Comparison of ENCODE assay signal across 20 cellular contexts in the genomic region with DNA sequence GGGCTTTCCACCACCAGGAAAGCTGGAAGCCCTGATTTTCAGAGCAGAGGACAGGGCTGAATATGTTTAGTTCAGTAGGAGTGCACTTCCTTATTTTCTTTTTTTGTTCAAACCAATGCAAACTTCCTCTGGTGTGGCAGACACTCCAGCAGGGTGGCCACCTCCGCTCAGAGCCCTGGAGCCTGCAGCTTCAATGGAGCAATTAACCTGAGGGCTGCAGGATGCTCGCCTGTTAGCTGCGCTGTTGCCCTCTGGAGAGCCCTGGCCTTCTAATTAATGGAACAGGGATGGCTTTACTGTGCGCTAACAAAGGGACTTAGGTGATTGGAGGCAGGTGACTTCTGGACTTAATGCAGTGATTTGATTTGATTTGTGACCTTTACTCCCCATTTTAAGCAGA.
DNase-seq lines count a peak whose midpoint lies in the region; ATAC-seq, FAIRE-seq and TF ChIP-seq lines count a peak whose summit lies in the region.
"Had no signal": no experiment of that assay in that cellular context is flagged by ENCODE, and none has a peak within 500 bp of the region (broad histone marks: within the 10 kb centered on the region; RNA-seq: fewer than 3 reads in every experiment).

No MANE protein-coding gene starts in this region.

- in situ Hi-C loops in K562 (cut with MboI) = no loop called here

- H3K4me2 ChIP-seq in K562 (ENCODE audit: insufficient read depth, low read length) (no peak overlapping the region), neural cell (ENCODE audit: low read length) (no peak overlapping the region)

- H3K9me3 ChIP-seq in K562 (replicated peaks; ENCODE audit: control insufficient read depth, insufficient read depth, low read depth, low read length) (no peaks in the 10 kb centered on the region), neural cell (ENCODE audit: low read length) (no peaks in the 10 kb centered on the region)
- H3K9me3 ChIP-seq: stomach had no signal

- H3K36me3 Mint-ChIP-seq in activated naive CD4-positive, alpha-beta T cell treated with anti-CD3 and anti-CD28 coated beads, Interleukin-2, amount 10 ng/mL, durations not matched to agents 7 days and 5 days = no peaks in the 10 kb centered on the region
- H3K36me3 Mint-ChIP-seq: activated CD4-positive, alpha-beta memory T cell treated with anti-CD3 and anti-CD28 coated beads for 36 hours; immature natural killer cell had no signal

- DNase-seq in DMS153 treated with DMSO at 0.1 percent for 48 hours (lab: John Stamatoyannopoulos, UW; ENCODE audit: unreplicated experiment) = peak; percentile 66
- DNase-seq in NCI-H510A (lab: John Stamatoyannopoulos, UW) = peak; percentile 23
- no peak for DNase-seq in K562 (ENCODE audit: extremely low read depth in 1 of 4, low spot score in 3 of 4)
- DNase-seq in A172 (ENCODE audit: low spot score) = no peak
- DNase-seq in HT-29 (ENCODE audit: low spot score) = no peak
- no peak for DNase-seq in activated naive CD4-positive, alpha-beta T cell treated with anti-CD3 and anti-CD28 coated beads, Interleukin-2, amount 10 ng/mL, durations not matched to agents 7 days and 5 days
- no peak for DNase-seq in H54 (ENCODE audit: insufficient read length, low spot score)
- DNase-seq: activated CD4-positive, alpha-beta memory T cell treated with anti-CD3 and anti-CD28 coated beads for 36 hours; EL; HCEC 1CT; immature natural killer cell; Kasumi-1; mesenchymal stem cell; NCI-H1694 treated with DMSO at 0.1 percent for 48 hours; spleen; stomach had no signal

- H3K4me1 Mint-ChIP-seq in activated naive CD4-positive, alpha-beta T cell treated with anti-CD3 and anti-CD28 coated beads, Interleukin-2, amount 10 ng/mL, durations not matched to agents 7 days and 5 days = no peaks in the 10 kb centered on the region
- H3K4me1 Mint-ChIP-seq: immature natural killer cell had no signal

- no peak for TF ChIP-seq POLR2A in K562 (conservative IDR thresholded peaks at IDR 0.05)
- no peak for TF ChIP-seq POLR2A in H54 (IDR thresholded peaks at IDR 0.05; ENCODE audit: low read depth, low read length)

- intact Hi-C loops in K562 (cut with micrococcal nuclease) = no loop called here

- TF ChIP-seq RAD21 in K562 (CRISPR knock-in tag; conservative IDR thresholded peaks at IDR 0.05 in 1 of 2, IDR thresholded peaks at IDR 0.05 in 1 of 2) = no peak
- TF ChIP-seq RAD21 in neural cell (conservative IDR thresholded peaks at IDR 0.05) = peak; percentile 34

- H3K79me2 ChIP-seq in K562 (ENCODE audit: control insufficient read depth, insufficient read depth, low read length) (no peaks in the 10 kb centered on the region), neural cell (replicated peaks; ENCODE audit: insufficient read depth, low read length) (no peaks in the 10 kb centered on the region)

- no peaks in the 10 kb centered on the region for H3K27me3 Mint-ChIP-seq in activated naive CD4-positive, alpha-beta T cell treated with anti-CD3 and anti-CD28 coated beads, Interleukin-2, amount 10 ng/mL, durations not matched to agents 7 days and 5 days

- TF ChIP-seq CTCF in K562 (IDR thresholded peaks at IDR 0.05 in 2 of 3, conservative IDR thresholded peaks at IDR 0.05 in 1 of 3; ENCODE audit: insufficient read depth in 2 of 3, low read depth in 1 of 3, low read length in 3 of 3) = no peak
- TF ChIP-seq CTCF in neural cell (IDR thresholded peaks at IDR 0.05; ENCODE audit: poor library complexity, severe bottlenecking) = peak; percentile 36

- POLR2A ChIA-PET in K562 (lab: Yijun Ruan, JAX) = interaction anchor here (1.0 kb wide), 1 partner anchor 12 kb away, joined by 3 read pairs; no protein-coding TSS in a partner anchor

- no peaks in the 10 kb centered on the region for H3F3A ChIP-seq in neural cell (ENCODE audit: insufficient read depth, low read length, poor library complexity, severe bottlenecking)

- H3K27ac ChIP-seq in K562 (ENCODE audit: extremely low read depth, low read depth, low read length) (no peak overlapping the region), neural cell (ENCODE audit: low read length) (no peak overlapping the region)
- H3K27ac ChIP-seq: RWPE1, spleen, stomach had no signal

- H3K9me2 ChIP-seq in neural cell (ENCODE audit: insufficient read depth, low read length) = no peaks in the 10 kb centered on the region

- no TSS peak for BruUV-seq in K562 (replicated peaks; lab: Mats Ljungman, UMichigan)

- H3K9ac ChIP-seq in K562 (ENCODE audit: insufficient read depth in 1 of 2, low read depth in 2 of 2, low read length in 2 of 2) (no peak overlapping the region), neural cell (ENCODE audit: low read length) (no peak overlapping the region)

- FAIRE-seq in K562 (lab: Jason Lieb, UNC) (no peak), H54 (lab: Jason Lieb, UNC) (no peak)
- FAIRE-seq: endothelial cell of umbilical vein, frontal cortex had no signal

- no peak overlapping the region for H3K4me3 Mint-ChIP-seq in activated naive CD4-positive, alpha-beta T cell treated with anti-CD3 and anti-CD28 coated beads, Interleukin-2, amount 10 ng/mL, durations not matched to agents 7 days and 5 days
- H3K4me3 Mint-ChIP-seq: activated CD4-positive, alpha-beta memory T cell treated with anti-CD3 and anti-CD28 coated beads for 36 hours; immature natural killer cell had no signal

- H3K4me3 ChIP-seq in K562 (no peak overlapping the region), neural cell (ENCODE audit: low read length) (no peak overlapping the region)
- H3K4me3 ChIP-seq: spleen, stomach had no signal

- H2AFZ ChIP-seq in K562 (ENCODE audit: low read depth, low read length) (no peak overlapping the region), neural cell (ENCODE audit: low read depth, low read length) (no peak overlapping the region)

- CTCF ChIA-PET in K562 (lab: Yijun Ruan, JAX; ENCODE audit: low intra/inter-chr PET ratio) = no interaction called here
- CTCF ChIA-PET in activated naive CD4-positive, alpha-beta T cell treated with anti-CD3 and anti-CD28 coated beads, Interleukin-2, amount 10 ng/mL, durations not matched to agents 7 days and 5 days (lab: Charles Lee) = no interaction called here

- no peak for ATAC-seq in K562

- no peaks in the 10 kb centered on the region for H4K20me1 ChIP-seq in K562 (replicated peaks; ENCODE audit: control insufficient read depth, insufficient read depth, low read length)
- no peaks in the 10 kb centered on the region for H4K20me1 ChIP-seq in neural cell (ENCODE audit: insufficient read depth)

- no peaks in the 10 kb centered on the region for H3K9me1 ChIP-seq in K562 (ENCODE audit: control insufficient read depth, insufficient read depth, low read length)

- no peak for TF ChIP-seq EP300 in K562 (IDR thresholded peaks at IDR 0.05; ENCODE audit: low read length)
- TF ChIP-seq EP300 in neural cell (conservative IDR thresholded peaks at IDR 0.05; ENCODE audit: poor library complexity, severe bottlenecking) = no peak

- peaks cover 2 to 12% of the 10 kb centered on the region in 2 experiments; a peak in 3 of 5 replicates for H3K27me3 ChIP-seq in K562 (ENCODE audit: control insufficient read depth in 2 of 2, insufficient read depth in 2 of 2, low read length in 2 of 2)
- H3K27me3 ChIP-seq in neural cell (ENCODE audit: insufficient read depth, low read depth, low read length) = no peaks in the 10 kb centered on the region

- H3K36me3 ChIP-seq in K562 (ENCODE audit: control insufficient read depth, insufficient read depth, low read length) = no peaks in the 10 kb centered on the region
- H3K36me3 ChIP-seq in neural cell (ENCODE audit: insufficient read depth, low read length) = no peaks in the 10 kb centered on the region
- H3K36me3 ChIP-seq: spleen, stomach had no signal

- H3K9me3 Mint-ChIP-seq in activated naive CD4-positive, alpha-beta T cell treated with anti-CD3 and anti-CD28 coated beads, Interleukin-2, amount 10 ng/mL, durations not matched to agents 7 days and 5 days = peaks cover 2% of the 10 kb centered on the region
- H3K9me3 Mint-ChIP-seq: activated CD4-positive, alpha-beta memory T cell treated with anti-CD3 and anti-CD28 coated beads for 36 hours had no signal

- H3K27ac Mint-ChIP-seq in activated naive CD4-positive, alpha-beta T cell treated with anti-CD3 and anti-CD28 coated beads, Interleukin-2, amount 10 ng/mL, durations not matched to agents 7 days and 5 days = no peak overlapping the region
- H3K27ac Mint-ChIP-seq: activated CD4-positive, alpha-beta memory T cell treated with anti-CD3 and anti-CD28 coated beads for 36 hours; immature natural killer cell had no signal

- 9% methylated on average over 4 of the region's 4 CpGs for whole genome bisulfite sequencing in K562 (ENCODE audit: insufficient coverage, low coverage, missing lambda C conversion rate)

- H3K4me1 ChIP-seq in K562 (replicated peaks in 1 of 2; ENCODE audit: control insufficient read depth in 2 of 2, insufficient read depth in 2 of 2, low read length in 2 of 2) = no peaks in the 10 kb centered on the region
- H3K4me1 ChIP-seq: spleen, stomach had no signal

TF ChIP-seq in K562, 482 proteins besides CTCF, POLR2A, EP300 and RAD21 (continues in another document):
- TF ChIP-seq XRCC4 (IDR thresholded peaks at IDR 0.05; ENCODE audit: extremely low read depth, insufficient read depth, insufficient read length) (no peak), NCOA6 (IDR thresholded peaks at IDR 0.05) (no peak), SPI1 (IDR thresholded peaks at IDR 0.05; ENCODE audit: borderline replicate concordance, low read depth, low read length) (peak; percentile 28; the same call in 1 of the 2 replicates)

TF ChIP-seq in neural cell, 6 proteins besides CTCF, POLR2A, EP300 and RAD21 (continues in another document):
- TF ChIP-seq, protein P1, sequence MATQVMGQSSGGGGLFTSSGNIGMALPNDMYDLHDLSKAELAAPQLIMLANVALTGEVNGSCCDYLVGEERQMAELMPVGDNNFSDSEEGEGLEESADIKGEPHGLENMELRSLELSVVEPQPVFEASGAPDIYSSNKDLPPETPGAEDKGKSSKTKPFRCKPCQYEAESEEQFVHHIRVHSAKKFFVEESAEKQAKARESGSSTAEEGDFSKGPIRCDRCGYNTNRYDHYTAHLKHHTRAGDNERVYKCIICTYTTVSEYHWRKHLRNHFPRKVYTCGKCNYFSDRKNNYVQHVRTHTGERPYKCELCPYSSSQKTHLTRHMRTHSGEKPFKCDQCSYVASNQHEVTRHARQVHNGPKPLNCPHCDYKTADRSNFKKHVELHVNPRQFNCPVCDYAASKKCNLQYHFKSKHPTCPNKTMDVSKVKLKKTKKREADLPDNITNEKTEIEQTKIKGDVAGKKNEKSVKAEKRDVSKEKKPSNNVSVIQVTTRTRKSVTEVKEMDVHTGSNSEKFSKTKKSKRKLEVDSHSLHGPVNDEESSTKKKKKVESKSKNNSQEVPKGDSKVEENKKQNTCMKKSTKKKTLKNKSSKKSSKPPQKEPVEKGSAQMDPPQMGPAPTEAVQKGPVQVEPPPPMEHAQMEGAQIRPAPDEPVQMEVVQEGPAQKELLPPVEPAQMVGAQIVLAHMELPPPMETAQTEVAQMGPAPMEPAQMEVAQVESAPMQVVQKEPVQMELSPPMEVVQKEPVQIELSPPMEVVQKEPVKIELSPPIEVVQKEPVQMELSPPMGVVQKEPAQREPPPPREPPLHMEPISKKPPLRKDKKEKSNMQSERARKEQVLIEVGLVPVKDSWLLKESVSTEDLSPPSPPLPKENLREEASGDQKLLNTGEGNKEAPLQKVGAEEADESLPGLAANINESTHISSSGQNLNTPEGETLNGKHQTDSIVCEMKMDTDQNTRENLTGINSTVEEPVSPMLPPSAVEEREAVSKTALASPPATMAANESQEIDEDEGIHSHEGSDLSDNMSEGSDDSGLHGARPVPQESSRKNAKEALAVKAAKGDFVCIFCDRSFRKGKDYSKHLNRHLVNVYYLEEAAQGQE (IDR thresholded peaks at IDR 0.05; ENCODE audit: borderline replicate concordance) = no peak

Comparison
In these comparisons a context has a peak if more than half of its experiments do, and no peak if none do; other contexts are left out.
1. DNase-seq: peak in DMS153 treated with DMSO at 0.1 percent for 48 hours (single experiment) and NCI-H510A (single experiment); none in K562 (0 of 4), A172 (single experiment), HT-29 (single experiment), activated naive CD4-positive, alpha-beta T cell treated with anti-CD3 and anti-CD28 coated beads, Interleukin-2, amount 10 ng/mL, durations not matched to agents 7 days and 5 days (single experiment) and H54 (single experiment).